Comparison of ENCODE assay signal across 8 cellular contexts in the genomic region with DNA sequence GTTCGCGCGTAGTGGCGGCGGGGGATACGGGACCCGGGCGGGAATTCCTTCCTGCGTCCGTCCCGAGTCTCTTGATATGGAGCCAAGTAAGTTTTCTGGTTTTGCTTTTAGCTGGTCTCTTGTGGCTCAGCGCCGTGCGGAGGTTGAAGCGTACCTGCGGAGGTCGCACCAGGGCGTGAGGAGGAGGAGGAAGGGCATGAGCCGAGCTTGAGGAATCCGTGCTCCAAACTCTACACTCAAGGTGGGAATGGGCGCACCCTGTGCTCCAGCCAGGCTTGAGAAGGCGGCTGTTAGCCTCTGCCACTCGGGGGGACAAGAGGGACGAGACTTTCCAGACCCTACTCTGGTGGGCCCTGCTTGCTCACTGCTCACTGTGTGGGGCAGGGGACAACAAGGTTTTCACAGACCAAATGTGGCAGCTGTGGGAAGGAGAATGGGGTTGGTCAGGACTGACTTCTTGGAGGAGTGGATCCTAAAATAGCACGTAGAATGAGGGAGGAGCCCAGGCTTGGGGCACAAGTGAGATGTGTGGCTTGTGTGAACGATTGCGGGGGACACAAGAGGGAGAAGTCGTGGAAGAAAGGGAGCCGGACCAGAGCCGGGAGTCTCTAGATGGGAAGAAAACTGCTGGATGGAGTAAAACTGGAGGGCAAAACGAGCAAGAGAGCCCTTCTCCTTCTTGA. TPM values are rescaled to one million over a fixed set of nuclear protein-coding genes. Genes with fewer than 3 reads are reported as not detected.
DNase-seq lines count a peak whose midpoint lies in the region; ATAC-seq, FAIRE-seq and TF ChIP-seq lines count a peak whose summit lies in the region.

No MANE protein-coding gene starts in this region.

- H3K4me3 ChIP-seq in A549 (peak overlapping the region; percentile 100), transverse colon (peak overlapping the region; percentile 83 to 94 (median 89))

- H3K4me3 Mint-ChIP-seq in HFFc6 = peak overlapping the region; percentile 94
- peak overlapping the region; percentile 94 for H3K4me3 Mint-ChIP-seq in activated naive CD8-positive, alpha-beta T cell treated with anti-CD3 and anti-CD28 coated beads, Interleukin-2, amount 10 ng/mL, durations not matched to agents 7 days and 5 days

- no peak for DNase-seq in A549 (ENCODE audit: low read depth in 1 of 2, low spot score in 1 of 2)
- no peak for DNase-seq in HFFc6
- DNase-seq in activated naive CD8-positive, alpha-beta T cell treated with anti-CD3 and anti-CD28 coated beads, Interleukin-2, amount 10 ng/mL, durations not matched to agents 7 days and 5 days = no peak
- DNase-seq in transverse colon = no peak
- no peak for DNase-seq in activated gamma-delta T cell treated with Interleukin-2 at 50 U/mL for 16 hours
- DNase-seq in OCI-M2 (lab: John Stamatoyannopoulos, UW; ENCODE audit: unreplicated experiment) = no peak

- peak overlapping the region; percentile 100 for H3K27ac Mint-ChIP-seq in HFFc6
- H3K27ac Mint-ChIP-seq in activated naive CD8-positive, alpha-beta T cell treated with anti-CD3 and anti-CD28 coated beads, Interleukin-2, amount 10 ng/mL, durations not matched to agents 7 days and 5 days = peak overlapping the region; percentile 99

- TF ChIP-seq POLR2A in A549 (IDR thresholded peaks at IDR 0.05; ENCODE audit: low read length) = no peak
- peak; percentile 24 for TF ChIP-seq POLR2A in transverse colon (IDR thresholded peaks at IDR 0.05)

- no peak for FAIRE-seq in A549 (lab: Jason Lieb, UNC)

- peaks cover 42% of the 10 kb centered on the region for H3K36me3 Mint-ChIP-seq in HFFc6 (ENCODE audit: low read depth)
- peaks cover 17% of the 10 kb centered on the region for H3K36me3 Mint-ChIP-seq in activated naive CD8-positive, alpha-beta T cell treated with anti-CD3 and anti-CD28 coated beads, Interleukin-2, amount 10 ng/mL, durations not matched to agents 7 days and 5 days

- 5% methylated on average over 19 of the region's 31 CpGs for WGBS in A549 (ENCODE audit: missing lambda C conversion rate)
- 4 to 20% methylated on average over 2 to 31 of the region's 31 CpGs for WGBS in transverse colon (ENCODE audit: low coverage in 1 of 2), 2 donors

- H3K4me1 ChIP-seq in A549 (peaks cover 22% of the 10 kb centered on the region), transverse colon (peaks cover 17 to 21% (median 20%) of the 10 kb centered on the region in 4 donors)

- TF ChIP-seq EP300 in A549 (IDR thresholded peaks at IDR 0.05) (no peak), transverse colon (IDR thresholded peaks at IDR 0.05; ENCODE audit: low read depth) (no peak)

- H3K9me3 Mint-ChIP-seq in HFFc6 = no peaks in the 10 kb centered on the region
- H3K9me3 Mint-ChIP-seq in activated naive CD8-positive, alpha-beta T cell treated with anti-CD3 and anti-CD28 coated beads, Interleukin-2, amount 10 ng/mL, durations not matched to agents 7 days and 5 days = no peaks in the 10 kb centered on the region

- TF ChIP-seq RAD21 in A549 (conservative IDR thresholded peaks at IDR 0.05 in 1 of 2, IDR thresholded peaks at IDR 0.05 in 1 of 2) = no peak

- H3K27me3 ChIP-seq in layer of hippocampus (ENCODE audit: control insufficient read depth, insufficient read depth, low read length) (no peaks in the 10 kb centered on the region), transverse colon (no peaks in the 10 kb centered on the region)

- in situ Hi-C loops in transverse colon (cut with MboI; ENCODE audit: low pct_ligation_motif_present in 1 of 4, low pct_unique_long_range_greater_than_20kb in 1 of 4, low sequenced_read_pairs in 3 of 4) = no loop called here

- no peaks in the 10 kb centered on the region for H3K27me3 Mint-ChIP-seq in HFFc6 (ENCODE audit: insufficient read depth)
- peaks cover 3% of the 10 kb centered on the region for H3K27me3 Mint-ChIP-seq in activated naive CD8-positive, alpha-beta T cell treated with anti-CD3 and anti-CD28 coated beads, Interleukin-2, amount 10 ng/mL, durations not matched to agents 7 days and 5 days

- H3K9me3 ChIP-seq in A549 = no peaks in the 10 kb centered on the region
- no peaks in the 10 kb centered on the region for H3K9me3 ChIP-seq in transverse colon

- peaks cover 75% of the 10 kb centered on the region for H3K4me1 Mint-ChIP-seq in HFFc6 (ENCODE audit: low read depth)
- peaks cover 48% of the 10 kb centered on the region for H3K4me1 Mint-ChIP-seq in activated naive CD8-positive, alpha-beta T cell treated with anti-CD3 and anti-CD28 coated beads, Interleukin-2, amount 10 ng/mL, durations not matched to agents 7 days and 5 days

- H3K4me2 ChIP-seq in A549 = peak overlapping the region; percentile 96

- CTCF ChIA-PET in A549 (lab: Yijun Ruan, JAX) = interaction anchor here (0.6 to 42.5 kb wide), 17 partner anchors 10 to 968 kb away, joined by 3 to 1730 read pairs (median 5); partner anchors contain the start of genes NR4A1 and SMIM41

- intact Hi-C loops in transverse colon (cut with DNase I; ENCODE audit: low total_unique reads) = no loop called here

- peaks cover 0 to 9% (median 2%) of the 10 kb centered on the region in 4 donors for H3K36me3 ChIP-seq in transverse colon

- ATAC-seq in A549 (peak in 1 of 2 experiments; percentile 0; a peak in 1 of 6 replicates), GM21423 (IDR thresholded peaks at IDR 0.05; ENCODE audit: unreplicated experiment) (no peak)
- ATAC-seq in activated naive CD8-positive, alpha-beta T cell treated with anti-CD3 and anti-CD28 coated beads, Interleukin-2, amount 10 ng/mL, durations not matched to agents 7 days and 5 days (ENCODE audit: low read depth) = no peak

- POLR2A ChIA-PET in A549 (lab: Yijun Ruan, JAX) = interaction anchor here (1.0 to 2.8 kb wide), 9 partner anchors 10 to 809 kb away, joined by 3 to 26 read pairs (median 8); partner anchors contain the start of gene NR4A1
- POLR2A ChIA-PET in activated naive CD8-positive, alpha-beta T cell treated with anti-CD3 and anti-CD28 coated beads, Interleukin-2, amount 10 ng/mL, durations not matched to agents 7 days and 5 days (lab: Charles Lee) = interaction anchor here (0.8 to 6.9 kb wide), 10 partner anchors 9 to 148 kb away, joined by 3 to 63 read pairs (median 7); partner anchors contain the start of genes NR4A1, SMIM41 and TAMALIN

- no peak for TF ChIP-seq CTCF in A549 (IDR thresholded peaks at IDR 0.05)
- TF ChIP-seq CTCF in HFFc6 (IDR thresholded peaks at IDR 0.05) = no peak
- TF ChIP-seq CTCF in transverse colon (IDR thresholded peaks at IDR 0.05) = no peak

- H3K27ac ChIP-seq in A549 = peak overlapping the region; percentile 98 to 100
- peak overlapping the region; percentile 98 for H3K27ac ChIP-seq in layer of hippocampus (ENCODE audit: low read depth, low read length)
- peak overlapping the region; percentile 85 to 91 (median 88) for H3K27ac ChIP-seq in transverse colon

TF ChIP-seq in A549, 52 proteins besides CTCF, POLR2A, EP300 and RAD21:
- TF ChIP-seq NR3C1 (IDR thresholded peaks at IDR 0.05) (no peak), PHF8 (IDR thresholded peaks at IDR 0.05; ENCODE audit: borderline replicate concordance, low read depth) (0 out of 2 replicates have a peak, but pooled peaks have one; percentile 22)

RNA-seq across cellular contexts. Expression of gene ATG101, which starts 0.6 kb away (rescaled TPM):
- polyA plus RNA-seq in A549 (2011; rRNA removed) (124 and 141 TPM in 2 replicates), A549 (2017; fragmentation: RNase III; extraction: RNeasy Plus Mini Kit Qiagen cat#74134 plus additional on column Dnase treatment) (81.3 to 87.9 TPM (median 82.6 TPM) in 3 replicates)
- 168 and 190 TPM in 2 replicates for polyA plus RNA-seq in A549 (2012; cell fraction: cytosol; rRNA removed)
- polyA plus RNA-seq in A549 (2012; cell fraction: nucleus; rRNA removed) = 140 and 145 TPM in 2 replicates
- polyA minus RNA-seq in A549 (2011; rRNA and poly(A)+ RNA removed) = 109 and 119 TPM in 2 replicates
- total RNA-seq in HFFc6 (2021; fragmentation: NEBNext Ultra II Directional; extraction: Animal tissue kit (Norgen Biotek cat#: 25700)) = 10 to 100 TPM; 62.1 to 73.6 (median 66.6) TPM
- 10 to 100 TPM; 25.2 to 28.8 TPM for total RNA-seq in activated naive CD8-positive, alpha-beta T cell treated with anti-CD3 and anti-CD28 coated beads, Interleukin-2, amount 10 ng/mL, durations not matched to agents 7 days and 5 days
- 10 to 100 TPM; 15.7 to 64.1 (median 51.6) TPM for total RNA-seq in transverse colon

RNA-seq across cellular contexts. Expression of gene SMIM41, which starts 9.1 kb away (rescaled TPM):
- not detected in 2 replicates for polyA plus RNA-seq in A549 (2011; rRNA removed)
- not detected in 2 replicates for polyA plus RNA-seq in A549 (2012; cell fraction: cytosol; rRNA removed)
- polyA plus RNA-seq in A549 (2012; cell fraction: nucleus; rRNA removed) = 0.06 and 0.10 TPM in 2 replicates
- not detected in 3 replicates for polyA plus RNA-seq in A549 (2017; fragmentation: RNase III; extraction: RNeasy Plus Mini Kit Qiagen cat#74134 plus additional on column Dnase treatment)
- not detected in 2 replicates for polyA minus RNA-seq in A549 (2011; rRNA and poly(A)+ RNA removed)
- not detected for total RNA-seq in HFFc6 (2021; fragmentation: NEBNext Ultra II Directional; extraction: Animal tissue kit (Norgen Biotek cat#: 25700))
- total RNA-seq in activated naive CD8-positive, alpha-beta T cell treated with anti-CD3 and anti-CD28 coated beads, Interleukin-2, amount 10 ng/mL, durations not matched to agents 7 days and 5 days = not detected
- 1 to 10 TPM in 1 of 4 donors, under 1 TPM in 2, not detected in 1; 0.64 to 1.5 (median 0.80) TPM for total RNA-seq in transverse colon

RNA-seq across cellular contexts. Expression of gene NR4A1, which starts 19.1 kb away (rescaled TPM):
- polyA plus RNA-seq in A549 (2011; rRNA removed) = 81.3 and 89.6 TPM in 2 replicates
- 151 and 315 TPM in 2 replicates for polyA plus RNA-seq in A549 (2012; cell fraction: cytosol; rRNA removed)
- polyA plus RNA-seq in A549 (2012; cell fraction: nucleus; rRNA removed) = 768 and 886 TPM in 2 replicates
- 24.7 to 39.6 TPM (median 28.7 TPM) in 3 replicates for polyA plus RNA-seq in A549 (2017; fragmentation: RNase III; extraction: RNeasy Plus Mini Kit Qiagen cat#74134 plus additional on column Dnase treatment)
- 132 and 174 TPM in 2 replicates for polyA minus RNA-seq in A549 (2011; rRNA and poly(A)+ RNA removed)
- total RNA-seq in HFFc6 (2021; fragmentation: NEBNext Ultra II Directional; extraction: Animal tissue kit (Norgen Biotek cat#: 25700)) = 10 to 100 TPM; 10.3 to 46.6 (median 43.6) TPM
- total RNA-seq in activated naive CD8-positive, alpha-beta T cell treated with anti-CD3 and anti-CD28 coated beads, Interleukin-2, amount 10 ng/mL, durations not matched to agents 7 days and 5 days = 1 to 10 TPM; 8.6 to 8.8 TPM
- total RNA-seq in transverse colon = 100 to 1,000 TPM in 1 of 4 donors, 10 to 100 TPM in 3; 50.7 to 102 (median 76.9) TPM
